ENCODE assay signal across 10 cellular contexts in genomic region chrX:83495882-83496281, GRCh38. TPM values are rescaled to one million over a fixed set of nuclear protein-coding genes. Genes with fewer than 3 reads are reported as not detected.
"Had no signal": no experiment of that assay in that cellular context is flagged by ENCODE, and none has a peak within 500 bp of the region (broad histone marks: within the 10 kb centered on the region; RNA-seq: fewer than 3 reads in every experiment).

No MANE protein-coding gene starts in this region.

- H3K27me3 Mint-ChIP-seq: IgD-negative memory B cell had no signal

- FAIRE-seq: HepG2 had no signal

- H3K4me1 Mint-ChIP-seq: IgD-negative memory B cell had no signal

- H3K4me1 ChIP-seq: HAP-1 had no signal

- H3K36me3 ChIP-seq: HAP-1 had no signal

- ATAC-seq: HCT116, HepG2 had no signal

- H3K27ac ChIP-seq: GM23248, HL-60 had no signal

- H3K4me3 Mint-ChIP-seq: HFFc6, IgD-negative memory B cell had no signal

- H3K27ac Mint-ChIP-seq: HFFc6, IgD-negative memory B cell had no signal

- H3K4me3 ChIP-seq: GM23248, HAP-1 had no signal

- H3K9me3 Mint-ChIP-seq: IgD-negative memory B cell had no signal

- H3K9ac ChIP-seq: GM23248 had no signal

- H3K36me3 Mint-ChIP-seq: IgD-negative memory B cell had no signal

- H3K9me3 ChIP-seq: HAP-1 had no signal

- H2AFZ ChIP-seq: GM23248 had no signal

- DNase-seq: GM23248, GOT3, H7, HFFc6 had no signal

RNA-seq across cellular contexts. Expression of gene POU3F4, which starts 12.2 kb away (rescaled TPM):
- total RNA-seq: GM23248, HepG2, HFFc6, HT1080 had no signal
- polyA plus RNA-seq: GM23248, HepG2, IgD-negative memory B cell had no signal
